Comparison of ENCODE assay signal across 18 cellular contexts in genomic region chr15:58541410-58542087, GRCh38.
"Had no signal": no experiment of that assay in that cellular context is flagged by ENCODE, and none has a peak within 500 bp of the region (broad histone marks: within the 10 kb centered on the region; RNA-seq: fewer than 3 reads in every experiment).

No MANE protein-coding gene starts in this region.

- H3K4me1 ChIP-seq: colonic mucosa, foreskin keratinocyte, transverse colon had no signal

- H3K36me3 ChIP-seq: colonic mucosa, spleen, transverse colon had no signal

- H3K4me3 ChIP-seq: colonic mucosa, psoas muscle, right lobe of liver, spleen, testis, transverse colon had no signal

- H3K27ac ChIP-seq: colonic mucosa, foreskin keratinocyte, parathyroid adenoma, psoas muscle, right lobe of liver, spleen, testis, transverse colon had no signal

- DNase-seq: colonic mucosa; effector CD4-positive, alpha-beta T cell; endodermal cell; erythroblast; foreskin keratinocyte; kidney glomerular epithelial cell; midbrain; psoas muscle; retina; spleen; stimulated activated CD4-positive, alpha-beta T cell treated with anti-CD3 and anti-CD28 coated beads, Interleukin-15, amount 100 ng/mL, for 24 hours; stimulated activated CD4-positive, alpha-beta T cell treated with anti-CD3 and anti-CD28 coated beads, Interleukin-1b, Interleukin-23, amount 100 ng/mL, for 48 hours; stimulated activated CD4-positive, alpha-beta T cell treated with anti-CD3 and anti-CD28 coated beads, Interleukin-4, amount 100 ng/mL, for 24 hours; testis; transverse colon had no signal

- H2AFZ ChIP-seq: parathyroid adenoma had no signal

- H3K79me2 ChIP-seq: parathyroid adenoma had no signal

- H3K9me3 ChIP-seq: colonic mucosa, psoas muscle, right lobe of liver, testis, transverse colon had no signal

- H3K9ac ChIP-seq: parathyroid adenoma had no signal

- H3K27me3 ChIP-seq: colonic mucosa, foreskin keratinocyte, right lobe of liver, spleen, testis, transverse colon had no signal

- ATAC-seq: foreskin keratinocyte; psoas muscle; right lobe of liver; stimulated activated memory B cell treated with anti-CD40 and anti-IgM and Interleukin-4, amounts not matched to agents 10 μg/mL and 1 μg/mL and 100 μg/mL, for 72 hours had no signal
